In the genomic region with DNA sequence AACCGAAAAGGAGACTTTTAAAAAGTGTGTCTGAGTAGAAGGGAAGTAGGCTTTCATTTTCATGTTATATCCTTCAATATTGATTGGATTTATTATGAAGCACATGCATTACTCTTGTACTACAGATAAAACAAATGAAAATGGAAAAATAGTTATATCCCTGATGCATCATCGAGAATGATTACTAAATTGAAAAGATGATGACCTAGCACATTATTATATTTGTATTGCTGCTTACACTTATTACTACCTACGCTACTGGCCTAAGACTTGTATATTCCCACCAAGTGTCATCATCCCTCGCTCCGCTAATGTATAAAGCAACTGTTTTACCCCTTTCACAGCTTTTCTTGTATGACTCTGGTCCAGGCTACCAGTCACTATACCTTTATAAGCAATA, we compare ENCODE assay signal across 28 cellular contexts.
"Had no signal": no experiment of that assay in that cellular context is flagged by ENCODE, and none has a peak within 500 bp of the region (broad histone marks: within the 10 kb centered on the region; RNA-seq: fewer than 3 reads in every experiment).

No MANE protein-coding gene starts in this region.

- H3K27ac ChIP-seq: heart right ventricle, hepatocyte, left ventricle myocardium inferior, neural progenitor cell, pancreas, prostate gland, sigmoid colon, tibial nerve, uterus had no signal

- H3K4me3 Mint-ChIP-seq: memory B cell; naive thymus-derived CD8-positive, alpha-beta T cell; nephron progenitor cell; neural progenitor cell; stimulated activated memory B cell treated with anti-CD40 and anti-IgM and Interleukin-4, amounts not matched to agents 10 μg/mL and 1 μg/mL and 100 μg/mL, for 72 hours; stimulated activated naive CD8-positive, alpha-beta T cell treated with anti-CD3 and anti-CD28 coated beads, Interleukin-15, amount 100 ng/mL, for 72 hours; type B pancreatic cell had no signal

- DNase-seq: heart right ventricle; islet precursor cell; left ventricle myocardium inferior; naive thymus-derived CD8-positive, alpha-beta T cell; nephron progenitor cell; nucleus accumbens; pancreas; posterior cingulate gyrus; retina; right cardiac atrium; sigmoid colon; small intestine; stimulated activated CD4-positive, alpha-beta T cell treated with anti-CD3 and anti-CD28 coated beads, Interleukin-1b, Interleukin-23, amount 100 ng/mL, for 48 hours; stimulated activated CD4-positive, alpha-beta T cell treated with anti-CD3 and anti-CD28 coated beads, Interleukin-2, amount 100 ng/mL, for 48 hours; stimulated activated CD4-positive, alpha-beta T cell treated with anti-CD3 and anti-CD28 coated beads, Interleukin-4, amount 100 ng/mL, for 4 hours; stimulated activated CD8-positive, alpha-beta memory T cell treated with anti-CD3 and anti-CD28 coated beads, Interleukin-4, amount 100 ng/mL, for 48 hours; stimulated activated naive CD4-positive, alpha-beta T cell treated with Interleukin-2 at 50 U/mL for 16 hours; stimulated activated naive CD8-positive, alpha-beta T cell treated with anti-CD3 and anti-CD28 coated beads, Interleukin-15, amount 100 ng/mL, for 72 hours; substantia nigra; uterus had no signal

- H3K27me3 Mint-ChIP-seq: memory B cell; stimulated activated memory B cell treated with anti-CD40 and anti-IgM and Interleukin-4, amounts not matched to agents 10 μg/mL and 1 μg/mL and 100 μg/mL, for 72 hours; stimulated activated naive CD8-positive, alpha-beta T cell treated with anti-CD3 and anti-CD28 coated beads, Interleukin-15, amount 100 ng/mL, for 72 hours; type B pancreatic cell had no signal

- H3K9me3 Mint-ChIP-seq: memory B cell; nephron progenitor cell; neural progenitor cell; stimulated activated memory B cell treated with anti-CD40 and anti-IgM and Interleukin-4, amounts not matched to agents 10 μg/mL and 1 μg/mL and 100 μg/mL, for 72 hours; type B pancreatic cell had no signal

- H3K36me3 Mint-ChIP-seq: memory B cell; naive thymus-derived CD8-positive, alpha-beta T cell; neural progenitor cell; stimulated activated memory B cell treated with anti-CD40 and anti-IgM and Interleukin-4, amounts not matched to agents 10 μg/mL and 1 μg/mL and 100 μg/mL, for 72 hours; type B pancreatic cell had no signal

- FAIRE-seq: pancreas, small intestine had no signal

- H3K4me1 Mint-ChIP-seq: memory B cell; naive thymus-derived CD8-positive, alpha-beta T cell; stimulated activated memory B cell treated with anti-CD40 and anti-IgM and Interleukin-4, amounts not matched to agents 10 μg/mL and 1 μg/mL and 100 μg/mL, for 72 hours; stimulated activated naive CD8-positive, alpha-beta T cell treated with anti-CD3 and anti-CD28 coated beads, Interleukin-15, amount 100 ng/mL, for 72 hours had no signal

- H3K27ac Mint-ChIP-seq: memory B cell; naive thymus-derived CD8-positive, alpha-beta T cell; nephron progenitor cell; neural progenitor cell; stimulated activated memory B cell treated with anti-CD40 and anti-IgM and Interleukin-4, amounts not matched to agents 10 μg/mL and 1 μg/mL and 100 μg/mL, for 72 hours; stimulated activated naive CD8-positive, alpha-beta T cell treated with anti-CD3 and anti-CD28 coated beads, Interleukin-15, amount 100 ng/mL, for 72 hours; type B pancreatic cell had no signal

- H3K36me3 ChIP-seq: heart right ventricle, left ventricle myocardium inferior, neural progenitor cell, pancreas, prostate gland, sigmoid colon, tibial nerve, uterus had no signal

- H3K79me2 ChIP-seq: hepatocyte had no signal

- H3K27me3 ChIP-seq: heart right ventricle, hepatocyte, neural progenitor cell, pancreas, sigmoid colon, tibial nerve, uterus had no signal

- ATAC-seq: heart right ventricle; naive thymus-derived CD8-positive, alpha-beta T cell; pancreas; right cardiac atrium; stimulated activated memory B cell treated with anti-CD40 and anti-IgM and Interleukin-4, amounts not matched to agents 10 μg/mL and 1 μg/mL and 100 μg/mL, for 72 hours; stimulated activated naive CD8-positive, alpha-beta T cell treated with anti-CD3 and anti-CD28 coated beads, Interleukin-15, amount 100 ng/mL, for 72 hours had no signal

- H3K4me3 ChIP-seq: heart right ventricle, hepatocyte, left ventricle myocardium inferior, lung, neural progenitor cell, pancreas, prostate gland, sigmoid colon, tibial nerve, uterus had no signal

- H3K9ac ChIP-seq: neural progenitor cell had no signal

- H3K9me3 ChIP-seq: heart right ventricle, left ventricle myocardium inferior, pancreas, prostate gland, sigmoid colon, tibial nerve, uterus had no signal

- H3K4me2 ChIP-seq: hepatocyte, neural progenitor cell had no signal

- H2AFZ ChIP-seq: hepatocyte, neural progenitor cell had no signal

- H3K4me1 ChIP-seq: heart right ventricle, left ventricle myocardium inferior, neural progenitor cell, pancreas, prostate gland, sigmoid colon, tibial nerve, uterus had no signal
